ENCODE assay signal across 1 cellular context in the genomic region with DNA sequence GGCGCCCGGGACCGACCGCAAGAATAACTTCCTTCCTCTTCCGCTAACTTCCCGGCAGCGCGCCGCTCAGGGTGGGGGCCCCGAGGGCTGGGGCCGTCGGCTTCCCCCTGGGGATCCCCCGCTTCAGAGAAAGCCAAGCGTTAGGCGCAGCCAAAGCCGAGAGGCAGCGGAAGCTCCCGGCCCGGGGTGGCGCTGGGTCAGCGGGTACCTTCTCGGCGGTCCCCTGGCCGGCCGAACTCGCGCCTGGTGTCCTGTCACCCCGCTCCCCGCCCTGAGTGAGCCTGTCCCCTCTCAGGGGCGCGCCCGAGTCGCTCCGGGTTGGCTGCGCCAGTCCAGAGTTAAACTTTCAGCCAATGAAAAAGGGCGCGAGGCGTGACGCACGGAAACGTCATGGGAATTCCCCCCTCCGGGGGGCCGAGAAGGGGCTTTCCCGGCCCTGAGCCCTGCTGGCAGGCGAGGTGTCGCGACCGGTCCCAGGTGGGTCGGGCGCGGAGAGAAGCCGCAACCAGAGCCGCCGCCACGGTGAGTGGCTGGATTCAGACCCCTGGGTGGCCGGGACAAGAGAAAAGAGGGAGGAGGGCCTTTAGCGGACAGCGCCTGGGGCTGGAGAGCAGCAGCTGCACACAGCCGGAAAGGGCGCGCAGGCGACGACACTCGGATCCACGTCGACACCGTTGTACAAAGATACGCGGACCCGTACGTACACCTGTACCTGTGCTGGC.
TF ChIP-seq lines count a peak whose summit lies in the region.

No MANE protein-coding gene starts in this region.

TF ChIP-seq in HepG2, 621 proteins besides CTCF, POLR2A, EP300 and RAD21 (continued from another document and continues in another):
- TF ChIP-seq, protein P1, sequence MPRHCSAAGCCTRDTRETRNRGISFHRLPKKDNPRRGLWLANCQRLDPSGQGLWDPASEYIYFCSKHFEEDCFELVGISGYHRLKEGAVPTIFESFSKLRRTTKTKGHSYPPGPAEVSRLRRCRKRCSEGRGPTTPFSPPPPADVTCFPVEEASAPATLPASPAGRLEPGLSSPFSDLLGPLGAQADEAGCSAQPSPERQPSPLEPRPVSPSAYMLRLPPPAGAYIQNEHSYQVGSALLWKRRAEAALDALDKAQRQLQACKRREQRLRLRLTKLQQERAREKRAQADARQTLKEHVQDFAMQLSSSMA (CRISPR knock-in tag; IDR thresholded peaks at IDR 0.05), result 0 out of 2 replicates have a peak, but pooled peaks have one; percentile 41
- TF ChIP-seq HOXA9 (CRISPR knock-in tag; IDR thresholded peaks at IDR 0.05; ENCODE audit: borderline replicate concordance), result no peak
- TF ChIP-seq ZNF766 (CRISPR knock-in tag; IDR thresholded peaks at IDR 0.05; ENCODE audit: borderline replicate concordance), result peak; percentile 67; the same call in 1 of the 2 replicates
- no peak for TF ChIP-seq ZNF34 (CRISPR knock-in tag; IDR thresholded peaks at IDR 0.05; ENCODE audit: borderline replicate concordance)
- peak; percentile 63; the same call in 1 of the 2 replicates for TF ChIP-seq BRCA1 (CRISPR knock-in tag; IDR thresholded peaks at IDR 0.05)
- TF ChIP-seq MIER3 (CRISPR knock-in tag; IDR thresholded peaks at IDR 0.05; ENCODE audit: borderline replicate concordance), result no peak
- TF ChIP-seq ZNF180 (CRISPR knock-in tag; IDR thresholded peaks at IDR 0.05; ENCODE audit: borderline replicate concordance, low read depth), result no peak
- no peak for TF ChIP-seq FOXP1 (IDR thresholded peaks at IDR 0.05)
- no peak for TF ChIP-seq FOXP1 (CRISPR knock-in tag; IDR thresholded peaks at IDR 0.05)
- TF ChIP-seq, protein P2, sequence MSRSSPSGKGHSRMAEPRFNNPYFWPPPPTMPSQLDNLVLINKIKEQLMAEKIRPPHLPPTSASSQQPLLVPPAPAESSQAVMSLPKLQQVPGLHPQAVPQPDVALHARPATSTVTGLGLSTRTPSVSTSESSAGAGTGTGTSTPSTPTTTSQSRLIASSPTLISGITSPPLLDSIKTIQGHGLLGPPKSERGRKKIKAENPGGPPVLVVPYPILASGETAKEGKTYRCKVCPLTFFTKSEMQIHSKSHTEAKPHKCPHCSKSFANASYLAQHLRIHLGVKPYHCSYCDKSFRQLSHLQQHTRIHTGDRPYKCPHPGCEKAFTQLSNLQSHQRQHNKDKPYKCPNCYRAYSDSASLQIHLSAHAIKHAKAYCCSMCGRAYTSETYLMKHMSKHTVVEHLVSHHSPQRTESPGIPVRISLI (CRISPR knock-in tag; IDR thresholded peaks at IDR 0.05; ENCODE audit: borderline replicate concordance), result peak; percentile 46
- TF ChIP-seq MBD4 (IDR thresholded peaks at IDR 0.05; ENCODE audit: borderline replicate concordance, low read length), result no peak
- no peak for TF ChIP-seq KDM1A (CRISPR knock-in tag; IDR thresholded peaks at IDR 0.05)
- peak; percentile 68; the same call in 1 of the 2 replicates for TF ChIP-seq ZNF230 (CRISPR knock-in tag; IDR thresholded peaks at IDR 0.05)
- TF ChIP-seq ZNF232 (CRISPR knock-in tag; IDR thresholded peaks at IDR 0.05; ENCODE audit: borderline replicate concordance), result peak; percentile 20; the same call in 1 of the 2 replicates
- peak; percentile 69 for TF ChIP-seq RBFOX2 (IDR thresholded peaks at IDR 0.05; ENCODE audit: low read depth, low read length)
- no peak for TF ChIP-seq SOX13 (IDR thresholded peaks at IDR 0.05)
- TF ChIP-seq SOX13 (CRISPR knock-in tag; conservative IDR thresholded peaks at IDR 0.05 in 1 of 2, IDR thresholded peaks at IDR 0.05 in 1 of 2), result 0 out of 4 replicates have a peak, but pooled peaks of 1 of the 2 experiments have one; percentile 32
- TF ChIP-seq, protein P3, sequence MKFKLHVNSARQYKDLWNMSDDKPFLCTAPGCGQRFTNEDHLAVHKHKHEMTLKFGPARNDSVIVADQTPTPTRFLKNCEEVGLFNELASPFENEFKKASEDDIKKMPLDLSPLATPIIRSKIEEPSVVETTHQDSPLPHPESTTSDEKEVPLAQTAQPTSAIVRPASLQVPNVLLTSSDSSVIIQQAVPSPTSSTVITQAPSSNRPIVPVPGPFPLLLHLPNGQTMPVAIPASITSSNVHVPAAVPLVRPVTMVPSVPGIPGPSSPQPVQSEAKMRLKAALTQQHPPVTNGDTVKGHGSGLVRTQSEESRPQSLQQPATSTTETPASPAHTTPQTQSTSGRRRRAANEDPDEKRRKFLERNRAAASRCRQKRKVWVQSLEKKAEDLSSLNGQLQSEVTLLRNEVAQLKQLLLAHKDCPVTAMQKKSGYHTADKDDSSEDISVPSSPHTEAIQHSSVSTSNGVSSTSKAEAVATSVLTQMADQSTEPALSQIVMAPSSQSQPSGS (CRISPR knock-in tag; IDR thresholded peaks at IDR 0.05), result 0 out of 2 replicates have a peak, but pooled peaks have one; percentile 34
- TF ChIP-seq, protein P4, sequence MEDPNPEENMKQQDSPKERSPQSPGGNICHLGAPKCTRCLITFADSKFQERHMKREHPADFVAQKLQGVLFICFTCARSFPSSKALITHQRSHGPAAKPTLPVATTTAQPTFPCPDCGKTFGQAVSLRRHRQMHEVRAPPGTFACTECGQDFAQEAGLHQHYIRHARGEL (CRISPR knock-in tag; IDR thresholded peaks at IDR 0.05), result no peak
- no peak for TF ChIP-seq NBN (conservative IDR thresholded peaks at IDR 0.05)
- no peak for TF ChIP-seq GZF1 (CRISPR knock-in tag; IDR thresholded peaks at IDR 0.05)
- TF ChIP-seq ZNF274 (CRISPR knock-in tag; IDR thresholded peaks at IDR 0.05), result peak; percentile 32; the same call in 1 of the 2 replicates
- TF ChIP-seq JARID2 (CRISPR knock-in tag; IDR thresholded peaks at IDR 0.05; ENCODE audit: insufficient replicate concordance), result no peak
- TF ChIP-seq, protein P5, sequence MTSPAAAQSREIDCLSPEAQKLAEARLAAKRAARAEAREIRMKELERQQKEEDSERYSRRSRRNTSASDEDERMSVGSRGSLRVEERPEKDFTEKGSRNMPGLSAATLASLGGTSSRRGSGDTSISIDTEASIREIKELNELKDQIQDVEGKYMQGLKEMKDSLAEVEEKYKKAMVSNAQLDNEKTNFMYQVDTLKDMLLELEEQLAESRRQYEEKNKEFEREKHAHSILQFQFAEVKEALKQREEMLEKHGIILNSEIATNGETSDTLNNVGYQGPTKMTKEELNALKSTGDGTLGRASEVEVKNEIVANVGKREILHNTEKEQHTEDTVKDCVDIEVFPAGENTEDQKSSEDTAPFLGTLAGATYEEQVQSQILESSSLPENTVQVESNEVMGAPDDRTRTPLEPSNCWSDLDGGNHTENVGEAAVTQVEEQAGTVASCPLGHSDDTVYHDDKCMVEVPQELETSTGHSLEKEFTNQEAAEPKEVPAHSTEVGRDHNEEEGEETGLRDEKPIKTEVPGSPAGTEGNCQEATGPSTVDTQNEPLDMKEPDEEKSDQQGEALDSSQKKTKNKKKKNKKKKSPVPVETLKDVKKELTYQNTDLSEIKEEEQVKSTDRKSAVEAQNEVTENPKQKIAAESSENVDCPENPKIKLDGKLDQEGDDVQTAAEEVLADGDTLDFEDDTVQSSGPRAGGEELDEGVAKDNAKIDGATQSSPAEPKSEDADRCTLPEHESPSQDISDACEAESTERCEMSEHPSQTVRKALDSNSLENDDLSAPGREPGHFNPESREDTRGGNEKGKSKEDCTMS (CRISPR knock-in tag; conservative IDR thresholded peaks at IDR 0.05), result no peak
- TF ChIP-seq, protein P6, sequence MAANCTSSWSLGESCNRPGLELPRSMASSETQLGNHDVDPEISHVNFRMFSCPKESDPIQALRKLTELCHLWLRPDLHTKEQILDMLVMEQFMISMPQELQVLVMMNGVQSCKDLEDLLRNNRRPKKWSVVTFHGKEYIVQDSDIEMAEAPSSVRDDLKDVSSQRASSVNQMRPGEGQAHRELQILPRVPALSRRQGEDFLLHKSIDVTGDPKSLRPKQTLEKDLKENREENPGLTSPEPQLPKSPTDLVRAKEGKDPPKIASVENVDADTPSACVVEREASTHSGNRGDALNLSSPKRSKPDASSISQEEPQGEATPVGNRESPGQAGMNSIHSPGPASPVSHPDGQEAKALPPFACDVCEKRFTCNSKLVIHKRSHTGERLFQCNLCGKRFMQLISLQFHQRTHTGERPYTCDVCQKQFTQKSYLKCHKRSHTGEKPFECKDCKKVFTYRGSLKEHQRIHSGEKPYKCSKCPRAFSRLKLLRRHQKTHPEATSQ (CRISPR knock-in tag; IDR thresholded peaks at IDR 0.05; ENCODE audit: borderline replicate concordance), result peak; percentile 22; the same call in 1 of the 2 replicates
- TF ChIP-seq, protein P7, sequence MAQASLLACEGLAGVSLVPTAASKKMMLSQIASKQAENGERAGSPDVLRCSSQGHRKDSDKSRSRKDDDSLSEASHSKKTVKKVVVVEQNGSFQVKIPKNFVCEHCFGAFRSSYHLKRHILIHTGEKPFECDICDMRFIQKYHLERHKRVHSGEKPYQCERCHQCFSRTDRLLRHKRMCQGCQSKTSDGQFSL (CRISPR knock-in tag; IDR thresholded peaks at IDR 0.05), result no peak
- TF ChIP-seq SMAD9 (CRISPR knock-in tag; IDR thresholded peaks at IDR 0.05), result no peak
- TF ChIP-seq, protein P8, sequence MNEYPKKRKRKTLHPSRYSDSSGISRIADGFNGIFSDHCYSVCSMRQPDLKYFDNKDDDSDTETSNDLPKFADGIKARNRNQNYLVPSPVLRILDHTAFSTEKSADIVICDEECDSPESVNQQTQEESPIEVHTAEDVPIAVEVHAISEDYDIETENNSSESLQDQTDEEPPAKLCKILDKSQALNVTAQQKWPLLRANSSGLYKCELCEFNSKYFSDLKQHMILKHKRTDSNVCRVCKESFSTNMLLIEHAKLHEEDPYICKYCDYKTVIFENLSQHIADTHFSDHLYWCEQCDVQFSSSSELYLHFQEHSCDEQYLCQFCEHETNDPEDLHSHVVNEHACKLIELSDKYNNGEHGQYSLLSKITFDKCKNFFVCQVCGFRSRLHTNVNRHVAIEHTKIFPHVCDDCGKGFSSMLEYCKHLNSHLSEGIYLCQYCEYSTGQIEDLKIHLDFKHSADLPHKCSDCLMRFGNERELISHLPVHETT (CRISPR knock-in tag; conservative IDR thresholded peaks at IDR 0.05), result 0 out of 2 replicates have a peak, but pooled peaks have one; percentile 26
- no peak for TF ChIP-seq MTA1 (CRISPR knock-in tag; IDR thresholded peaks at IDR 0.05; ENCODE audit: borderline replicate concordance)
- TF ChIP-seq SP5 (CRISPR knock-in tag; IDR thresholded peaks at IDR 0.05; ENCODE audit: borderline replicate concordance, low read depth), result no peak
- TF ChIP-seq, protein P9, sequence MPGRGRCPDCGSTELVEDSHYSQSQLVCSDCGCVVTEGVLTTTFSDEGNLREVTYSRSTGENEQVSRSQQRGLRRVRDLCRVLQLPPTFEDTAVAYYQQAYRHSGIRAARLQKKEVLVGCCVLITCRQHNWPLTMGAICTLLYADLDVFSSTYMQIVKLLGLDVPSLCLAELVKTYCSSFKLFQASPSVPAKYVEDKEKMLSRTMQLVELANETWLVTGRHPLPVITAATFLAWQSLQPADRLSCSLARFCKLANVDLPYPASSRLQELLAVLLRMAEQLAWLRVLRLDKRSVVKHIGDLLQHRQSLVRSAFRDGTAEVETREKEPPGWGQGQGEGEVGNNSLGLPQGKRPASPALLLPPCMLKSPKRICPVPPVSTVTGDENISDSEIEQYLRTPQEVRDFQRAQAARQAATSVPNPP (CRISPR knock-in tag; IDR thresholded peaks at IDR 0.05), result peak; percentile 19; the same call in 1 of the 2 replicates
- peak; percentile 55 for TF ChIP-seq ZNF746 (CRISPR knock-in tag; IDR thresholded peaks at IDR 0.05)
- TF ChIP-seq RNF2 (conservative IDR thresholded peaks at IDR 0.05; ENCODE audit: low read depth), result no peak
- TF ChIP-seq RFX1 (IDR thresholded peaks at IDR 0.05), result no peak
- peak; percentile 88 for TF ChIP-seq NFYC (CRISPR knock-in tag; IDR thresholded peaks at IDR 0.05)
- no peak for TF ChIP-seq FLYWCH1 (CRISPR knock-in tag; IDR thresholded peaks at IDR 0.05)
- TF ChIP-seq, protein P10, sequence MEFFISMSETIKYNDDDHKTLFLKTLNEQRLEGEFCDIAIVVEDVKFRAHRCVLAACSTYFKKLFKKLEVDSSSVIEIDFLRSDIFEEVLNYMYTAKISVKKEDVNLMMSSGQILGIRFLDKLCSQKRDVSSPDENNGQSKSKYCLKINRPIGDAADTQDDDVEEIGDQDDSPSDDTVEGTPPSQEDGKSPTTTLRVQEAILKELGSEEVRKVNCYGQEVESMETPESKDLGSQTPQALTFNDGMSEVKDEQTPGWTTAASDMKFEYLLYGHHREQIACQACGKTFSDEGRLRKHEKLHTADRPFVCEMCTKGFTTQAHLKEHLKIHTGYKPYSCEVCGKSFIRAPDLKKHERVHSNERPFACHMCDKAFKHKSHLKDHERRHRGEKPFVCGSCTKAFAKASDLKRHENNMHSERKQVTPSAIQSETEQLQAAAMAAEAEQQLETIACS (CRISPR knock-in tag; IDR thresholded peaks at IDR 0.05), result peak; percentile 66
- TF ChIP-seq IRF2 (CRISPR knock-in tag; IDR thresholded peaks at IDR 0.05), result peak; percentile 37
- no peak for TF ChIP-seq ZNF235 (CRISPR knock-in tag; IDR thresholded peaks at IDR 0.05; ENCODE audit: borderline replicate concordance)
- TF ChIP-seq ESRRA (CRISPR knock-in tag; IDR thresholded peaks at IDR 0.05; ENCODE audit: low read depth), result no peak; the same call in 1 of the 2 replicates
- no peak for TF ChIP-seq ZFP37 (CRISPR knock-in tag; IDR thresholded peaks at IDR 0.05; ENCODE audit: borderline replicate concordance)
- no peak for TF ChIP-seq SSRP1 (CRISPR knock-in tag; IDR thresholded peaks at IDR 0.05)
- no peak for TF ChIP-seq ZNF30 (CRISPR knock-in tag; IDR thresholded peaks at IDR 0.05)
- no peak for TF ChIP-seq NFE2L1 (CRISPR knock-in tag; IDR thresholded peaks at IDR 0.05; ENCODE audit: borderline replicate concordance)
- TF ChIP-seq TP53 (CRISPR knock-in tag; conservative IDR thresholded peaks at IDR 0.05), result peak; percentile 14; the same call in 1 of the 2 replicates
- no peak for TF ChIP-seq REXO4 (CRISPR knock-in tag; IDR thresholded peaks at IDR 0.05; ENCODE audit: borderline replicate concordance)
- TF ChIP-seq NFE2L2 (IDR thresholded peaks at IDR 0.05; ENCODE audit: low read length), result no peak
- TF ChIP-seq, protein P11, sequence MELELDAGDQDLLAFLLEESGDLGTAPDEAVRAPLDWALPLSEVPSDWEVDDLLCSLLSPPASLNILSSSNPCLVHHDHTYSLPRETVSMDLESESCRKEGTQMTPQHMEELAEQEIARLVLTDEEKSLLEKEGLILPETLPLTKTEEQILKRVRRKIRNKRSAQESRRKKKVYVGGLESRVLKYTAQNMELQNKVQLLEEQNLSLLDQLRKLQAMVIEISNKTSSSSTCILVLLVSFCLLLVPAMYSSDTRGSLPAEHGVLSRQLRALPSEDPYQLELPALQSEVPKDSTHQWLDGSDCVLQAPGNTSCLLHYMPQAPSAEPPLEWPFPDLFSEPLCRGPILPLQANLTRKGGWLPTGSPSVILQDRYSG (CRISPR knock-in tag; IDR thresholded peaks at IDR 0.05), result no peak
